1 cellular context compared by ENCODE assay signal in the genomic region with DNA sequence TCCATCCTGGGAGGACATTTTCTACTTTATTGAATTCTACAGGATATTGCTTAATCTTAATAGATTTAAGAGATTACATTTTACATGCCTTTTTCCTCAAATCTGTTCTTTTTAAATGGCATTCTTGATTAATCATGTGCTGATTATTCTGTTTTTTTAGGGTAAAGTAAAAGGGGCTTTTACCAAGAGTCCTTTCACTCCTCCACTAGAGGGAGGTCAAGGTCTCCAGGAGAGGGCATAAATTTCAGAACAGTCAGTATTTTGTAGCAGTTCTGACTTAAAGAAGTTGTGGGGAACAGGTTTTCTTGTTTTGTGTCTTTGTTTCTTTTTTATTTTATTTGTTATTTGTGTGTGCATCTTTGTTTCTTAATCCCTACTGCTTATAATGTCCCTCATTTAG.
TF ChIP-seq lines count a peak whose summit lies in the region.

No MANE protein-coding gene starts in this region.

TF ChIP-seq in H1, 55 proteins besides CTCF, POLR2A, EP300 and RAD21:
- no peak for TF ChIP-seq SIN3A (conservative IDR thresholded peaks at IDR 0.05 in 1 of 2, IDR thresholded peaks at IDR 0.05 in 1 of 2; ENCODE audit: low read depth in 1 of 2, low read length in 2 of 2)
- no peak for TF ChIP-seq TEAD4 (IDR thresholded peaks at IDR 0.05; ENCODE audit: low read depth, low read length)
- TF ChIP-seq CBX8 (IDR thresholded peaks at IDR 0.05; ENCODE audit: borderline replicate concordance, low read depth, low read length) = no peak
- no peak for TF ChIP-seq RFX5 (IDR thresholded peaks at IDR 0.05; ENCODE audit: borderline replicate concordance, low read depth, low read length)
- no peak for TF ChIP-seq SIRT6 (IDR thresholded peaks at IDR 0.05; ENCODE audit: low read length)
- no peak for TF ChIP-seq EGR1 (IDR thresholded peaks at IDR 0.05; ENCODE audit: borderline replicate concordance, low read depth, low read length)
- no peak for TF ChIP-seq RXRA (IDR thresholded peaks at IDR 0.05; ENCODE audit: insufficient read depth, low read depth, low read length)
- TF ChIP-seq CBX5 (IDR thresholded peaks at IDR 0.05; ENCODE audit: low read depth, low read length) = no peak
- TF ChIP-seq CHD1 (IDR thresholded peaks at IDR 0.05; ENCODE audit: low read depth, low read length) = no peak
- TF ChIP-seq TAF7 (optimal IDR thresholded peaks at IDR 0.05; ENCODE audit: borderline replicate concordance, low read depth, low read length) = no peak
- no peak for TF ChIP-seq KDM4A (IDR thresholded peaks at IDR 0.05; ENCODE audit: low read depth, low read length, severe bottlenecking)
- TF ChIP-seq CEBPB (IDR thresholded peaks at IDR 0.05; ENCODE audit: low read depth, low read length) = no peak
